In the genomic region with DNA sequence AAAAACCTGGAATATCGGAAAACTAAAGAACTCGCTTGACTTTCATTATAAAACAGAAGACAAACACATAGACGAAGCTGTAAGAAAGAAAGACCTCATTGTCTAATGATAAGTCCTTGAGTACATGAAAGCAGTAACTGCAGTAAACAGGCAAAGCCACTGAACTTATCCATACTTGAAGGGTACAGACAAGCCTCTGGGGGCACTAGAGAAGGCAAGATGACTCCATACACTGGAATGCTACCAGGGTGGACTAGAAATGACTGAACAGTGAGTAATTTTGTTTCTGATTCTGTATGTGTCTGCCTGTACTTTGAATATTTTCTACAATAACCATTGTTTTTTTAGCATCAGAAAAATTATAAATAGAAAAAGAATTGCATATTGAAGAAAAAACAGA, we compare ENCODE assay signal across 10 cellular contexts.
DNase-seq lines count a peak whose midpoint lies in the region; ATAC-seq, FAIRE-seq and TF ChIP-seq lines count a peak whose summit lies in the region.
"Had no signal": no experiment of that assay in that cellular context is flagged by ENCODE, and none has a peak within 500 bp of the region (broad histone marks: within the 10 kb centered on the region; RNA-seq: fewer than 3 reads in every experiment).

No MANE protein-coding gene starts in this region.

- in situ Hi-C loops in SK-MEL-5 (cut with HindIII; ENCODE audit: low pct_unique_long_range_greater_than_20kb, low sequenced_read_pairs), result no loop called here

- no peaks in the 10 kb centered on the region for H3K27me3 ChIP-seq in cardiac muscle cell

- no peaks in the 10 kb centered on the region for H3K36me3 ChIP-seq in cardiac muscle cell

- peak; percentile 56 for TF ChIP-seq CTCF in cardiac muscle cell (IDR thresholded peaks at IDR 0.05; ENCODE audit: low read depth, low read length)

- peak; percentile 77 for FAIRE-seq in urothelium cell line (lab: Jason Lieb, UNC)

- DNase-seq in cardiac muscle cell (ENCODE audit: low read depth in 1 of 2, low spot score in 1 of 2) (peak; percentile 26 to 88), Right ventricle myocardium inferior (ENCODE audit: missing footprints) (no peak), SK-MEL-5 (ENCODE audit: low read depth, low spot score) (peak; percentile 96), foreskin melanocyte (peak; percentile 98), urothelium cell line (ENCODE audit: low spot score) (peak; percentile 91), COR-L47 (lab: John Stamatoyannopoulos, UW) (no peak), NCI-H2196 treated with DMSO at 0.1 percent for 48 hours (lab: John Stamatoyannopoulos, UW; ENCODE audit: unreplicated experiment) (no peak), NCI-H1417 treated with DMSO at 0.1 percent for 48 hours (lab: John Stamatoyannopoulos, UW) (no peak)
- DNase-seq: CD4-positive, alpha-beta memory T cell; immature natural killer cell had no signal

- no peaks in the 10 kb centered on the region for H3K9me3 ChIP-seq in cardiac muscle cell (ENCODE audit: low read depth)

- H3K4me3 ChIP-seq in cardiac muscle cell, result no peak overlapping the region

- no peak overlapping the region for H3K27ac ChIP-seq in cardiac muscle cell

- intact Hi-C loops in Right ventricle myocardium inferior (cut with DNase I), result no loop called here

- no peak for ATAC-seq in Right ventricle myocardium inferior

- H3K4me1 ChIP-seq in cardiac muscle cell (ENCODE audit: low read depth), result no peaks in the 10 kb centered on the region

Comparison
In these comparisons a context has a peak if more than half of its experiments do, and no peak if none do; other contexts are left out.
1. DNase-seq: peak in cardiac muscle cell (2 of 2), SK-MEL-5 (single experiment), foreskin melanocyte (single experiment) and urothelium cell line (single experiment); none in Right ventricle myocardium inferior (single experiment), COR-L47 (single experiment), NCI-H2196 treated with DMSO at 0.1 percent for 48 hours (single experiment) and NCI-H1417 treated with DMSO at 0.1 percent for 48 hours (single experiment).